ENCODE assay signal across 36 cellular contexts in genomic region chr19:746208-746819, GRCh38. TPM values are rescaled to one million over a fixed set of nuclear protein-coding genes. Genes with fewer than 3 reads are reported as not detected.
"Had no signal": no experiment of that assay in that cellular context is flagged by ENCODE, and none has a peak within 500 bp of the region (broad histone marks: within the 10 kb centered on the region; RNA-seq: fewer than 3 reads in every experiment).

No MANE protein-coding gene starts in this region.

- ATAC-seq: activated CD4-positive, alpha-beta T cell treated with anti-CD3 and anti-CD28 coated beads for 36 hours; activated CD8-positive, alpha-beta memory T cell treated with anti-CD3 and anti-CD28 coated beads, Interleukin-2, amount 10 ng/mL, durations not matched to agents 7 days and 5 days; activated CD8-positive, alpha-beta T cell treated with anti-CD3 and anti-CD28 coated beads, Interleukin-2, amount 10 ng/mL, durations not matched to agents 7 days and 5 days; activated naive CD8-positive, alpha-beta T cell treated with anti-CD3 and anti-CD28 coated beads, Interleukin-2, amount 50 U/mL, for 24 hours had no signal

- H3K27ac Mint-ChIP-seq: activated B cell treated with CpG ODN at 0.5 μM for 24 hours; activated CD4-positive, alpha-beta memory T cell treated with anti-CD3 and anti-CD28 coated beads, Interleukin-2, amount 10 ng/mL, durations not matched to agents 7 days and 5 days; activated CD4-positive, alpha-beta T cell treated with anti-CD3 and anti-CD28 coated beads for 36 hours; activated CD4-positive, alpha-beta T cell treated with anti-CD3 and anti-CD28 coated beads, Interleukin-2, amount 10 ng/mL, durations not matched to agents 7 days and 5 days; activated CD8-positive, alpha-beta memory T cell treated with anti-CD3 and anti-CD28 coated beads, Interleukin-2, amount 10 ng/mL, durations not matched to agents 7 days and 5 days; activated CD8-positive, alpha-beta T cell treated with anti-CD3 and anti-CD28 coated beads, Interleukin-2, amount 10 ng/mL, durations not matched to agents 7 days and 5 days; activated naive CD4-positive, alpha-beta T cell treated with anti-CD3 and anti-CD28 coated beads, Interleukin-2, amount 10 ng/mL, durations not matched to agents 7 days and 5 days; activated naive CD4-positive, alpha-beta T cell treated with anti-CD3 and anti-CD28 coated beads, Interleukin-2, amount 50 U/mL, for 24 hours; activated naive CD8-positive, alpha-beta T cell; activated naive CD8-positive, alpha-beta T cell treated with anti-CD3 and anti-CD28 coated beads, Interleukin-2, amount 10 ng/mL, durations not matched to agents 7 days and 5 days; activated naive CD8-positive, alpha-beta T cell treated with anti-CD3 and anti-CD28 coated beads, Interleukin-2, amount 50 U/mL, for 24 hours; activated T-cell treated with anti-CD3 and anti-CD28 coated beads, Interleukin-2, amount 50 U/mL, for 24 hours; activated T-helper 2 cell treated with anti-CD3 and anti-CD28 coated beads, Interferon-gamma antibody, Interleukin-2, Interleukin-4, amounts not matched to agents 10 μg/mL and 5 μg/mL and 100 μg/mL, durations not matched to agents 14 hours and 24 hours and 36 hours; brain; T-helper 1 cell treated with Interleukin-12 subunit alpha and Interleukin-12 subunit beta and Interleukin-4 antibody, amounts not matched to agents 30 μg/mL and 1 μg/mL, for 36 hours; T-helper 2 cell treated with Interferon-gamma antibody and Interleukin-4, amounts not matched to agents 5 μg/mL and 100 μg/mL, for 36 hours had no signal

- H3K27me3 ChIP-seq: ascending aorta, cardiac muscle cell had no signal

- H3K4me3 Mint-ChIP-seq: activated B cell treated with CpG ODN at 0.5 μM for 24 hours; activated CD4-positive, alpha-beta memory T cell treated with anti-CD3 and anti-CD28 coated beads, Interleukin-2, amount 10 ng/mL, durations not matched to agents 7 days and 5 days; activated CD4-positive, alpha-beta T cell treated with anti-CD3 and anti-CD28 coated beads for 36 hours; activated CD4-positive, alpha-beta T cell treated with anti-CD3 and anti-CD28 coated beads, Interleukin-2, amount 10 ng/mL, durations not matched to agents 7 days and 5 days; activated CD8-positive, alpha-beta memory T cell treated with anti-CD3 and anti-CD28 coated beads, Interleukin-2, amount 10 ng/mL, durations not matched to agents 7 days and 5 days; activated CD8-positive, alpha-beta T cell treated with anti-CD3 and anti-CD28 coated beads, Interleukin-2, amount 10 ng/mL, durations not matched to agents 7 days and 5 days; activated naive CD4-positive, alpha-beta T cell treated with anti-CD3 and anti-CD28 coated beads, Interleukin-2, amount 10 ng/mL, durations not matched to agents 7 days and 5 days; activated naive CD4-positive, alpha-beta T cell treated with anti-CD3 and anti-CD28 coated beads, Interleukin-2, amount 50 U/mL, for 24 hours; activated naive CD8-positive, alpha-beta T cell; activated naive CD8-positive, alpha-beta T cell treated with anti-CD3 and anti-CD28 coated beads, Interleukin-2, amount 10 ng/mL, durations not matched to agents 7 days and 5 days; activated naive CD8-positive, alpha-beta T cell treated with anti-CD3 and anti-CD28 coated beads, Interleukin-2, amount 50 U/mL, for 24 hours; activated T-cell treated with anti-CD3 and anti-CD28 coated beads, Interleukin-2, amount 50 U/mL, for 24 hours; brain; central memory CD8-positive, alpha-beta T cell; T-helper 1 cell treated with Interleukin-12 subunit alpha and Interleukin-12 subunit beta and Interleukin-4 antibody, amounts not matched to agents 30 μg/mL and 1 μg/mL, for 36 hours; T-helper 2 cell treated with Interferon-gamma antibody and Interleukin-4, amounts not matched to agents 5 μg/mL and 100 μg/mL, for 36 hours had no signal

- H3K9me3 Mint-ChIP-seq: activated B cell treated with CpG ODN at 0.5 μM for 24 hours; activated naive CD4-positive, alpha-beta T cell treated with anti-CD3 and anti-CD28 coated beads, Interleukin-2, amount 50 U/mL, for 24 hours; activated naive CD8-positive, alpha-beta T cell treated with anti-CD3 and anti-CD28 coated beads, Interleukin-2, amount 50 U/mL, for 24 hours; activated T-helper 2 cell treated with anti-CD3 and anti-CD28 coated beads, Interferon-gamma antibody, Interleukin-2, Interleukin-4, amounts not matched to agents 10 μg/mL and 5 μg/mL and 100 μg/mL, durations not matched to agents 14 hours and 24 hours and 36 hours; central memory CD8-positive, alpha-beta T cell had no signal

- H3K27ac ChIP-seq: ascending aorta, cardiac muscle cell, VCaP had no signal

- H3K4me3 ChIP-seq: ascending aorta, cardiac muscle cell had no signal

- H3K27me3 Mint-ChIP-seq: activated B cell treated with CpG ODN at 0.5 μM for 24 hours; activated CD4-positive, alpha-beta memory T cell treated with anti-CD3 and anti-CD28 coated beads, Interleukin-2, amount 10 ng/mL, durations not matched to agents 7 days and 5 days; activated CD4-positive, alpha-beta T cell treated with anti-CD3 and anti-CD28 coated beads for 36 hours; activated CD4-positive, alpha-beta T cell treated with anti-CD3 and anti-CD28 coated beads, Interleukin-2, amount 10 ng/mL, durations not matched to agents 7 days and 5 days; activated CD8-positive, alpha-beta memory T cell treated with anti-CD3 and anti-CD28 coated beads, Interleukin-2, amount 10 ng/mL, durations not matched to agents 7 days and 5 days; activated naive CD4-positive, alpha-beta T cell treated with anti-CD3 and anti-CD28 coated beads, Interleukin-2, amount 10 ng/mL, durations not matched to agents 7 days and 5 days; activated naive CD4-positive, alpha-beta T cell treated with anti-CD3 and anti-CD28 coated beads, Interleukin-2, amount 50 U/mL, for 24 hours; activated naive CD8-positive, alpha-beta T cell; activated naive CD8-positive, alpha-beta T cell treated with anti-CD3 and anti-CD28 coated beads, Interleukin-2, amount 50 U/mL, for 24 hours; activated T-cell treated with anti-CD3 and anti-CD28 coated beads, Interleukin-2, amount 50 U/mL, for 24 hours; central memory CD8-positive, alpha-beta T cell had no signal

- H3K36me3 Mint-ChIP-seq: activated naive CD4-positive, alpha-beta T cell treated with anti-CD3 and anti-CD28 coated beads, Interleukin-2, amount 10 ng/mL, durations not matched to agents 7 days and 5 days; activated naive CD4-positive, alpha-beta T cell treated with anti-CD3 and anti-CD28 coated beads, Interleukin-2, amount 50 U/mL, for 24 hours; activated naive CD8-positive, alpha-beta T cell; activated naive CD8-positive, alpha-beta T cell treated with anti-CD3 and anti-CD28 coated beads, Interleukin-2, amount 10 ng/mL, durations not matched to agents 7 days and 5 days had no signal

- H3K36me3 ChIP-seq: cardiac muscle cell had no signal

- H3K4me1 Mint-ChIP-seq: activated B cell treated with CpG ODN at 0.5 μM for 24 hours; activated CD4-positive, alpha-beta memory T cell treated with anti-CD3 and anti-CD28 coated beads, Interleukin-2, amount 10 ng/mL, durations not matched to agents 7 days and 5 days; activated CD4-positive, alpha-beta T cell treated with anti-CD3 and anti-CD28 coated beads for 36 hours; activated CD4-positive, alpha-beta T cell treated with anti-CD3 and anti-CD28 coated beads, Interleukin-2, amount 10 ng/mL, durations not matched to agents 7 days and 5 days; activated CD8-positive, alpha-beta memory T cell treated with anti-CD3 and anti-CD28 coated beads, Interleukin-2, amount 10 ng/mL, durations not matched to agents 7 days and 5 days; activated naive CD4-positive, alpha-beta T cell treated with anti-CD3 and anti-CD28 coated beads, Interleukin-2, amount 10 ng/mL, durations not matched to agents 7 days and 5 days; activated naive CD4-positive, alpha-beta T cell treated with anti-CD3 and anti-CD28 coated beads, Interleukin-2, amount 50 U/mL, for 24 hours; activated naive CD8-positive, alpha-beta T cell treated with anti-CD3 and anti-CD28 coated beads, Interleukin-2, amount 10 ng/mL, durations not matched to agents 7 days and 5 days; activated naive CD8-positive, alpha-beta T cell treated with anti-CD3 and anti-CD28 coated beads, Interleukin-2, amount 50 U/mL, for 24 hours; brain; central memory CD8-positive, alpha-beta T cell had no signal

- DNase-seq: activated B cell treated with CpG ODN at 0.5 μM for 24 hours; activated CD4-positive, alpha-beta memory T cell treated with anti-CD3 and anti-CD28 coated beads, Interleukin-2, amount 10 ng/mL, durations not matched to agents 7 days and 5 days; activated CD4-positive, alpha-beta T cell treated with anti-CD3 and anti-CD28 coated beads for 36 hours; activated CD4-positive, alpha-beta T cell treated with anti-CD3 and anti-CD28 coated beads for 48 hours; activated CD4-positive, alpha-beta T cell treated with anti-CD3 and anti-CD28 coated beads, Interleukin-2, amount 10 ng/mL, durations not matched to agents 7 days and 5 days; activated CD4-positive, alpha-beta T cell treated with anti-CD3 and anti-CD28 coated beads, Interleukin-2, amount 50 U/mL, for 48 hours; activated CD4-positive, CD25-positive, alpha-beta regulatory T cell treated with anti-CD3 and anti-CD28 coated beads, Interleukin-2, amount 50 U/mL, for 72 hours; activated CD8-positive, alpha-beta memory T cell treated with anti-CD3 and anti-CD28 coated beads for 24 hours; activated CD8-positive, alpha-beta memory T cell treated with anti-CD3 and anti-CD28 coated beads, Interleukin-2, amount 10 ng/mL, durations not matched to agents 7 days and 5 days; activated CD8-positive, alpha-beta memory T cell treated with anti-CD3 and anti-CD28 coated beads, Interleukin-2, amount 50 U/mL, for 48 hours; activated CD8-positive, alpha-beta T cell treated with anti-CD3 and anti-CD28 coated beads, Interleukin-2, amount 10 ng/mL, durations not matched to agents 7 days and 5 days; activated effector memory CD4-positive, alpha-beta T cell treated with Interleukin-2 at 50 U/mL for 16 hours; activated gamma-delta T cell; activated naive CD4-positive, alpha-beta T cell treated with anti-CD3 and anti-CD28 coated beads, Interleukin-2, amount 10 ng/mL, durations not matched to agents 7 days and 5 days; activated naive CD4-positive, alpha-beta T cell treated with Interleukin-2 at 50 U/mL for 16 hours; activated naive CD8-positive, alpha-beta T cell treated with anti-CD3 and anti-CD28 coated beads, Interleukin-2, amount 10 ng/mL, durations not matched to agents 7 days and 5 days; activated naive CD8-positive, alpha-beta T cell treated with anti-CD3 and anti-CD28 coated beads, Interleukin-2, amount 50 U/mL, for 24 hours; activated T-cell treated with anti-CD3 and anti-CD28 coated beads, Interleukin-2, amount 50 U/mL, for 24 hours; activated T-cell treated with anti-CD3 and anti-CD28 coated beads, Interleukin-2, amount 50 U/mL, for 48 hours; amygdala; anterior cingulate cortex; caudate nucleus; cerebellar nuclear complex; T-helper 1 cell; T-helper 2 cell; T-helper 9 cell had no signal

- H3K4me1 ChIP-seq: ascending aorta had no signal

RNA-seq across cellular contexts. Expression of gene MISP, which starts 4.6 kb away (rescaled TPM):
- polyA plus RNA-seq: cardiac muscle cell had no signal

RNA-seq across cellular contexts. Expression of gene PRSS57, which starts 51.1 kb away (rescaled TPM):
- polyA plus RNA-seq: cardiac muscle cell had no signal
